ENCODE assay signal across 23 cellular contexts in genomic region chr2:182745061-182745460, GRCh38. TPM values are rescaled to one million over a fixed set of nuclear protein-coding genes. Genes with fewer than 3 reads are reported as not detected.
DNase-seq lines count a peak whose midpoint lies in the region; ATAC-seq and TF ChIP-seq lines count a peak whose summit lies in the region.
"Had no signal": no experiment of that assay in that cellular context is flagged by ENCODE, and none has a peak within 500 bp of the region (broad histone marks: within the 10 kb centered on the region; RNA-seq: fewer than 3 reads in every experiment).

No MANE protein-coding gene starts in this region.

- no peak overlapping the region for H3K23ac ChIP-seq in mesendoderm (ENCODE audit: low read length)

- H3K27me3 Mint-ChIP-seq in endothelial cell (ENCODE audit: unreplicated experiment) = no peaks in the 10 kb centered on the region
- no peaks in the 10 kb centered on the region for H3K27me3 Mint-ChIP-seq in progenitor cell of endocrine pancreas
- H3K27me3 Mint-ChIP-seq in stimulated activated memory B cell treated with anti-CD40 and anti-IgM and Interleukin-4, amounts not matched to agents 10 μg/mL and 1 μg/mL and 100 μg/mL, for 72 hours = no peaks in the 10 kb centered on the region
- H3K27me3 Mint-ChIP-seq: CD4-positive, alpha-beta T cell; CD8-positive, alpha-beta memory T cell had no signal

- no peak overlapping the region for H4K5ac ChIP-seq in mesendoderm (ENCODE audit: low read length)

- H3K36me3 Mint-ChIP-seq in endothelial cell (ENCODE audit: low read depth, unreplicated experiment) (peaks cover 47% of the 10 kb centered on the region), progenitor cell of endocrine pancreas (ENCODE audit: insufficient read depth) (peaks cover 51% of the 10 kb centered on the region)
- peaks cover 67% of the 10 kb centered on the region for H3K36me3 Mint-ChIP-seq in stimulated activated memory B cell treated with anti-CD40 and anti-IgM and Interleukin-4, amounts not matched to agents 10 μg/mL and 1 μg/mL and 100 μg/mL, for 72 hours

- WGBS in heart right ventricle, 2 donors = 84 to 86% methylated on average over 2 of the region's 2 CpGs
- WGBS in mesendoderm (ENCODE audit: extremely low coverage, insufficient coverage, low lambda C conversion rate) = no CpG with 5 or more reads among the region's 2 CpGs

- H4K8ac ChIP-seq in mesendoderm (ENCODE audit: low read depth, low read length) = no peak overlapping the region

- H3K9me3 ChIP-seq in cardiac muscle cell (ENCODE audit: low read depth) = no peaks in the 10 kb centered on the region
- peaks cover 0 to 11% (median 0%) of the 10 kb centered on the region in 11 donors for H3K9me3 ChIP-seq in heart right ventricle
- H3K9me3 ChIP-seq: A549, BE2C, HAP-1 had no signal

- H2BK5ac ChIP-seq in mesendoderm (ENCODE audit: low read length) = no peak overlapping the region

- ATAC-seq in heart right ventricle (no peak), HG02642 (IDR thresholded peaks at IDR 0.05; ENCODE audit: poor library complexity, unreplicated experiment) (no peak)
- no peak for ATAC-seq in stimulated activated memory B cell treated with anti-CD40 and anti-IgM and Interleukin-4, amounts not matched to agents 10 μg/mL and 1 μg/mL and 100 μg/mL, for 72 hours
- ATAC-seq: A549 had no signal

- no peak overlapping the region for H2BK15ac ChIP-seq in mesendoderm (replicated peaks; ENCODE audit: low read depth)

- no peak for DNase-seq in cardiac muscle cell (ENCODE audit: low read depth in 1 of 2, low spot score in 1 of 2)
- no peak for DNase-seq in heart right ventricle
- DNase-seq in endothelial cell (ENCODE audit: low spot score) = no peak
- DNase-seq in mesendoderm = no peak
- no peak for DNase-seq in progenitor cell of endocrine pancreas (ENCODE audit: low spot score, unreplicated experiment)
- no peak for DNase-seq in head of caudate nucleus
- DNase-seq: 8988T; ACHN; AML-193; BE2C; CD4-positive, alpha-beta T cell; CD8-positive, alpha-beta memory T cell; DMS53; DMS79 treated with DMSO at 0.1 percent for 48 hours; GF-D8; GOT3; HFFc6 had no signal

- intact Hi-C loops in heart right ventricle (cut with DNase I) (no loop called here), head of caudate nucleus (cut with DNase I) (no loop called here)

- H3K27ac Mint-ChIP-seq in endothelial cell (ENCODE audit: unreplicated experiment) = peak overlapping the region; percentile 19
- H3K27ac Mint-ChIP-seq in progenitor cell of endocrine pancreas = peak overlapping the region; percentile 37
- H3K27ac Mint-ChIP-seq in stimulated activated memory B cell treated with anti-CD40 and anti-IgM and Interleukin-4, amounts not matched to agents 10 μg/mL and 1 μg/mL and 100 μg/mL, for 72 hours = no peak overlapping the region
- H3K27ac Mint-ChIP-seq: CD4-positive, alpha-beta T cell; CD8-positive, alpha-beta memory T cell; HFFc6 had no signal

- H3K79me1 ChIP-seq in mesendoderm (ENCODE audit: low read length) = peaks cover under 1% of the 10 kb centered on the region

- no peaks in the 10 kb centered on the region for H3K79me2 ChIP-seq in mesendoderm (ENCODE audit: control insufficient read depth, insufficient read depth, low read length)

- H3K4me1 Mint-ChIP-seq in endothelial cell (ENCODE audit: unreplicated experiment) (no peaks in the 10 kb centered on the region), progenitor cell of endocrine pancreas (ENCODE audit: low read depth) (no peaks in the 10 kb centered on the region)
- peaks cover 3% of the 10 kb centered on the region for H3K4me1 Mint-ChIP-seq in stimulated activated memory B cell treated with anti-CD40 and anti-IgM and Interleukin-4, amounts not matched to agents 10 μg/mL and 1 μg/mL and 100 μg/mL, for 72 hours
- H3K4me1 Mint-ChIP-seq: CD14-positive monocyte had no signal

- no peak overlapping the region for H2BK120ac ChIP-seq in mesendoderm (ENCODE audit: low read depth, low read length)

- no peak overlapping the region for H3K4me3 ChIP-seq in cardiac muscle cell
- H3K4me3 ChIP-seq in heart right ventricle = no peak overlapping the region
- H3K4me3 ChIP-seq in mesendoderm (ENCODE audit: low read length) = no peak overlapping the region
- H3K4me3 ChIP-seq: A549; BLaER1 treated with 17β-estradiol and CSF1 and Interleukin-3, amounts not matched to agents 10 nM and 100 nM; HAP-1 had no signal

- no peak for TF ChIP-seq CTCF in cardiac muscle cell (IDR thresholded peaks at IDR 0.05; ENCODE audit: low read depth, low read length)
- no peak for TF ChIP-seq CTCF in heart right ventricle (IDR thresholded peaks at IDR 0.05)
- no peak for TF ChIP-seq CTCF in endothelial cell (IDR thresholded peaks at IDR 0.05; ENCODE audit: unreplicated experiment)
- no peak for TF ChIP-seq CTCF in progenitor cell of endocrine pancreas (IDR thresholded peaks at IDR 0.05; ENCODE audit: unreplicated experiment)

- H3K9ac ChIP-seq in mesendoderm (ENCODE audit: low read length) = no peak overlapping the region
- H3K9ac ChIP-seq: BLaER1 treated with 17β-estradiol and CSF1 and Interleukin-3, amounts not matched to agents 10 nM and 100 nM had no signal

- peaks cover 27% of the 10 kb centered on the region for H3K36me3 ChIP-seq in cardiac muscle cell
- H3K36me3 ChIP-seq in heart right ventricle = peaks cover 0 to 75% (median 40%) of the 10 kb centered on the region in 9 donors
- peaks cover under 1% of the 10 kb centered on the region for H3K36me3 ChIP-seq in mesendoderm (ENCODE audit: control insufficient read depth, insufficient read depth, low read length)
- H3K36me3 ChIP-seq: BE2C had no signal

- no peak overlapping the region for H3K4ac ChIP-seq in mesendoderm (ENCODE audit: low read depth, low read length)

- no peak overlapping the region for H3K4me2 ChIP-seq in mesendoderm (ENCODE audit: low read length)
- H3K4me2 ChIP-seq: A549; BLaER1 treated with 17β-estradiol and CSF1 and Interleukin-3, amounts not matched to agents 10 nM and 100 nM had no signal

- no peak overlapping the region for H3K56ac ChIP-seq in mesendoderm (ENCODE audit: low read length)

- H3K9me3 Mint-ChIP-seq in endothelial cell (ENCODE audit: unreplicated experiment) = no peaks in the 10 kb centered on the region
- H3K9me3 Mint-ChIP-seq in progenitor cell of endocrine pancreas (ENCODE audit: low read depth) = no peaks in the 10 kb centered on the region
- H3K9me3 Mint-ChIP-seq in stimulated activated memory B cell treated with anti-CD40 and anti-IgM and Interleukin-4, amounts not matched to agents 10 μg/mL and 1 μg/mL and 100 μg/mL, for 72 hours = no peaks in the 10 kb centered on the region
- H3K9me3 Mint-ChIP-seq: CD4-positive, alpha-beta T cell; HFFc6 had no signal

- no peak overlapping the region for H2AK5ac ChIP-seq in mesendoderm (ENCODE audit: low read length)

- H3K27me3 ChIP-seq in cardiac muscle cell (no peaks in the 10 kb centered on the region), heart right ventricle (no peaks in the 10 kb centered on the region), mesendoderm (ENCODE audit: insufficient read depth, low read length, poor library complexity) (no peaks in the 10 kb centered on the region)
- H3K27me3 ChIP-seq: BE2C; BLaER1 treated with 17β-estradiol and CSF1 and Interleukin-3, amounts not matched to agents 10 nM and 100 nM had no signal

- no peaks in the 10 kb centered on the region for H3K4me1 ChIP-seq in cardiac muscle cell (ENCODE audit: low read depth)
- no peaks in the 10 kb centered on the region for H3K4me1 ChIP-seq in heart right ventricle
- H3K4me1 ChIP-seq in mesendoderm (ENCODE audit: control insufficient read depth, low read depth, low read length) = no peaks in the 10 kb centered on the region
- H3K4me1 ChIP-seq: A549, BE2C, HAP-1 had no signal

- H3K4me3 Mint-ChIP-seq in endothelial cell (ENCODE audit: unreplicated experiment) (peak overlapping the region; percentile 78), progenitor cell of endocrine pancreas (ENCODE audit: low read depth) (no peak overlapping the region)
- H3K4me3 Mint-ChIP-seq in stimulated activated memory B cell treated with anti-CD40 and anti-IgM and Interleukin-4, amounts not matched to agents 10 μg/mL and 1 μg/mL and 100 μg/mL, for 72 hours = no peak overlapping the region
- H3K4me3 Mint-ChIP-seq: CD14-positive monocyte; CD4-positive, alpha-beta T cell; CD8-positive, alpha-beta memory T cell; HFFc6 had no signal

- no peak overlapping the region for H3K18ac ChIP-seq in mesendoderm (ENCODE audit: low read length)

- peak overlapping the region; percentile 50 for H3K27ac ChIP-seq in cardiac muscle cell
- H3K27ac ChIP-seq in heart right ventricle = no peak overlapping the region
- H3K27ac ChIP-seq in mesendoderm (ENCODE audit: low read depth, low read length) = peak overlapping the region; percentile 17
- H3K27ac ChIP-seq: A549; BLaER1 treated with 17β-estradiol and CSF1 and Interleukin-3, amounts not matched to agents 10 nM and 100 nM had no signal

RNA-seq across cellular contexts. Expression of gene DNAJC10, which starts 29.0 kb away (rescaled TPM):
- total RNA-seq in cardiac muscle cell (76.4 and 84.7 TPM in 2 replicates), heart right ventricle (10 to 100 TPM; 37.6 to 63.7 (median 57.5) TPM), endothelial cell (ENCODE audit: unreplicated experiment) (158 TPM), progenitor cell of endocrine pancreas (261 and 262 TPM in 2 replicates)
- polyA plus RNA-seq in cardiac muscle cell (74.6 and 95.8 TPM in 2 replicates), heart right ventricle (10 to 100 TPM; 17.3 to 18.5 TPM)
- 54.5 TPM for polyA plus RNA-seq in mesendoderm (2013, experiment 1 of 2)
- 53.1 TPM for polyA plus RNA-seq in mesendoderm (2013, experiment 2 of 2)

Comparison
In these comparisons a context has a peak if more than half of its experiments do, and no peak if none do; other contexts are left out.
1. H3K27ac ChIP-seq: peak in cardiac muscle cell (single experiment) and mesendoderm (single experiment); none in heart right ventricle (0 of 10).